ENCODE assay signal across 8 cellular contexts in genomic region chr17:83080641-83081560, GRCh38. TPM values are rescaled to one million over a fixed set of nuclear protein-coding genes. Genes with fewer than 3 reads are reported as not detected.
A peak's percentile ranks its signal among the peaks of the same experiment; 100 is the strongest.
DNase-seq lines count a peak whose midpoint lies in the region; ATAC-seq, FAIRE-seq and TF ChIP-seq lines count a peak whose summit lies in the region.

No MANE protein-coding gene starts in this region.

- no peak overlapping the region for H3K27ac ChIP-seq in OCI-LY1 (ENCODE audit: low read depth, low read length, poor library complexity, severe bottlenecking)
- peak overlapping the region; percentile 90 to 100 for H3K27ac ChIP-seq in small intestine (ENCODE audit: low read depth in 1 of 2, low read length in 1 of 2)

- peaks cover 63% of the 10 kb centered on the region for H3K4me1 ChIP-seq in OCI-LY1 (ENCODE audit: insufficient read depth, low read length, severe bottlenecking)
- H3K4me1 ChIP-seq in small intestine (ENCODE audit: control insufficient read depth in 2 of 2, insufficient read depth in 1 of 2, low read depth in 1 of 2, low read length in 1 of 2) = peaks cover 13 to 21% of the 10 kb centered on the region in 2 donors

- 1% methylated on average over 83 to 126 of the region's 126 CpGs for WGBS in small intestine, 3 donors

- H3K27ac Mint-ChIP-seq in activated naive CD8-positive, alpha-beta T cell treated with anti-CD3 and anti-CD28 coated beads, Interleukin-2, amount 10 ng/mL, durations not matched to agents 7 days and 5 days = no peak overlapping the region

- peaks cover 35% of the 10 kb centered on the region for H3K27me3 Mint-ChIP-seq in activated naive CD8-positive, alpha-beta T cell treated with anti-CD3 and anti-CD28 coated beads, Interleukin-2, amount 10 ng/mL, durations not matched to agents 7 days and 5 days

- peak; percentile 3 for ATAC-seq in activated naive CD8-positive, alpha-beta T cell treated with anti-CD3 and anti-CD28 coated beads, Interleukin-2, amount 10 ng/mL, durations not matched to agents 7 days and 5 days (ENCODE audit: low read depth)
- ATAC-seq in GM18519 (IDR thresholded peaks at IDR 0.05; ENCODE audit: low FRiP score, unreplicated experiment) = no peak

- POLR2A ChIA-PET in activated naive CD8-positive, alpha-beta T cell treated with anti-CD3 and anti-CD28 coated beads, Interleukin-2, amount 10 ng/mL, durations not matched to agents 7 days and 5 days (lab: Charles Lee) = no interaction called here

- H2AFZ ChIP-seq in OCI-LY1 (ENCODE audit: low read length) = no peak overlapping the region

- no peaks in the 10 kb centered on the region for H3K9me2 ChIP-seq in OCI-LY1 (ENCODE audit: low read depth, low read length)

- FAIRE-seq in small intestine (lab: Jason Lieb, UNC) = no peak
- no peak for FAIRE-seq in HTR-8/SVneo (lab: Jason Lieb, UNC)

- no peaks in the 10 kb centered on the region for H3K9me3 Mint-ChIP-seq in activated naive CD8-positive, alpha-beta T cell treated with anti-CD3 and anti-CD28 coated beads, Interleukin-2, amount 10 ng/mL, durations not matched to agents 7 days and 5 days

- H3K9me3 ChIP-seq in OCI-LY1 (ENCODE audit: low read length) = no peaks in the 10 kb centered on the region
- no peaks in the 10 kb centered on the region for H3K9me3 ChIP-seq in small intestine (ENCODE audit: control insufficient read depth, low read depth)

- peaks cover 20% of the 10 kb centered on the region for H3K4me1 Mint-ChIP-seq in activated naive CD8-positive, alpha-beta T cell treated with anti-CD3 and anti-CD28 coated beads, Interleukin-2, amount 10 ng/mL, durations not matched to agents 7 days and 5 days

- H3K4me2 ChIP-seq in OCI-LY1 (ENCODE audit: low read length) = peak overlapping the region; percentile 66

- no peaks in the 10 kb centered on the region for H3K36me3 ChIP-seq in OCI-LY1 (ENCODE audit: insufficient read depth, low read length)
- H3K36me3 ChIP-seq in small intestine (ENCODE audit: control insufficient read depth in 2 of 2, insufficient read depth in 2 of 2, low read length in 2 of 2) = peaks cover 0 to 5% of the 10 kb centered on the region in 2 donors

- H3F3A ChIP-seq in OCI-LY1 (ENCODE audit: insufficient read depth, low read length) = no peaks in the 10 kb centered on the region

- H3K4me3 Mint-ChIP-seq in activated naive CD8-positive, alpha-beta T cell treated with anti-CD3 and anti-CD28 coated beads, Interleukin-2, amount 10 ng/mL, durations not matched to agents 7 days and 5 days = no peak overlapping the region

- no peaks in the 10 kb centered on the region for H3K79me2 ChIP-seq in OCI-LY1 (ENCODE audit: insufficient read depth, low read length)

- H4K20me1 ChIP-seq in OCI-LY1 (ENCODE audit: insufficient read depth, low read length) = no peaks in the 10 kb centered on the region

- peak; percentile 63 for DNase-seq in ELR (ENCODE audit: low read depth)
- peak; percentile 62 for DNase-seq in activated naive CD8-positive, alpha-beta T cell treated with anti-CD3 and anti-CD28 coated beads, Interleukin-2, amount 10 ng/mL, durations not matched to agents 7 days and 5 days
- DNase-seq in small intestine = no peak
- DNase-seq in HTR-8/SVneo (ENCODE audit: insufficient read length, low spot score) = no peak
- no peak for DNase-seq in DMS79 (lab: John Stamatoyannopoulos, UW)

- peak overlapping the region; percentile 38; the same call in 1 of the 2 replicates for H3K9ac ChIP-seq in OCI-LY1 (ENCODE audit: low read length)

- peak overlapping the region; percentile 59 for H3K4me3 ChIP-seq in OCI-LY1 (ENCODE audit: low read depth, low read length, poor library complexity, severe bottlenecking)
- peak overlapping the region; percentile 47 for H3K4me3 ChIP-seq in iPS-11a (ENCODE audit: low read depth, low read length)
- H3K4me3 ChIP-seq in small intestine (ENCODE audit: low read depth in 1 of 2, low read length in 2 of 2) = peak overlapping the region; percentile 89 to 96

- no peak for TF ChIP-seq CTCF in OCI-LY1 (IDR thresholded peaks at IDR 0.05; ENCODE audit: low read length)

- H3K27me3 ChIP-seq in OCI-LY1 (ENCODE audit: insufficient read depth, low read length) (peaks cover 6% of the 10 kb centered on the region; the same call in 1 of the 2 replicates), small intestine (ENCODE audit: control insufficient read depth in 2 of 2, insufficient read depth in 2 of 2, low read length in 2 of 2) (peaks cover 0 to 6% of the 10 kb centered on the region in 2 donors)

- no peaks in the 10 kb centered on the region for H3K36me3 Mint-ChIP-seq in activated naive CD8-positive, alpha-beta T cell treated with anti-CD3 and anti-CD28 coated beads, Interleukin-2, amount 10 ng/mL, durations not matched to agents 7 days and 5 days

RNA-seq across cellular contexts. Expression of gene METRNL, which starts 1.5 kb away (rescaled TPM):
- 10 to 100 TPM; 11.1 to 13.2 TPM for total RNA-seq in activated naive CD8-positive, alpha-beta T cell treated with anti-CD3 and anti-CD28 coated beads, Interleukin-2, amount 10 ng/mL, durations not matched to agents 7 days and 5 days
- 100 to 1,000 TPM in 2 of 3 donors, 10 to 100 TPM in 1; 64.4 to 118 (median 112) TPM for polyA plus RNA-seq in small intestine

Comparison
In these comparisons a context has a peak if more than half of its experiments do, and no peak if none do; other contexts are left out.
1. DNase-seq: peak in ELR (single experiment) and activated naive CD8-positive, alpha-beta T cell treated with anti-CD3 and anti-CD28 coated beads, Interleukin-2, amount 10 ng/mL, durations not matched to agents 7 days and 5 days (single experiment); none in small intestine (single experiment), HTR-8/SVneo (single experiment) and DMS79 (single experiment).
2. Peak in every context shown above with its lines, with median percentiles within 50 percentile points of each other: H3K4me3 ChIP-seq.